Comparison of ENCODE assay signal across 1 cellular context in the genomic region with DNA sequence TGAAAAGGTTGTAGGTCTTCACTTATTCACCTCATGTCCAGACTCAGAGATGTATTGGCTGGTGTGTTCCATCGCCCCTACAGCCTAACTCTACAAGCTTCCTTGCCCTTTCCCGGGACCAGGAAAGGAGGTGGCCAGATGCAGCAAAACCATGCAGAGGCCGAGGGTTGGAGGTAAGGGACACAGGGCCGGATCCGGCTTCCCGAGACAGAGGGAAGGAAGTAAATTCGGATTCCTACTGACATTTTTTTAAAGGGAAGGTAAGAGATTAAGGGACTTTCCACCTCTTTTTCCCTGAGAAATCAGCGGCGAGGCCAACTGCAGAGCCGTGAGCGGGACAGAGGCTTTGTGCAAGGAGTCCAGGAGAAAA.
A peak's percentile ranks its signal among the peaks of the same experiment; 100 is the strongest.
TF ChIP-seq lines count a peak whose summit lies in the region.

No MANE protein-coding gene starts in this region.

TF ChIP-seq in K562, 482 proteins besides CTCF, POLR2A, EP300 and RAD21:
- TF ChIP-seq, protein P1, sequence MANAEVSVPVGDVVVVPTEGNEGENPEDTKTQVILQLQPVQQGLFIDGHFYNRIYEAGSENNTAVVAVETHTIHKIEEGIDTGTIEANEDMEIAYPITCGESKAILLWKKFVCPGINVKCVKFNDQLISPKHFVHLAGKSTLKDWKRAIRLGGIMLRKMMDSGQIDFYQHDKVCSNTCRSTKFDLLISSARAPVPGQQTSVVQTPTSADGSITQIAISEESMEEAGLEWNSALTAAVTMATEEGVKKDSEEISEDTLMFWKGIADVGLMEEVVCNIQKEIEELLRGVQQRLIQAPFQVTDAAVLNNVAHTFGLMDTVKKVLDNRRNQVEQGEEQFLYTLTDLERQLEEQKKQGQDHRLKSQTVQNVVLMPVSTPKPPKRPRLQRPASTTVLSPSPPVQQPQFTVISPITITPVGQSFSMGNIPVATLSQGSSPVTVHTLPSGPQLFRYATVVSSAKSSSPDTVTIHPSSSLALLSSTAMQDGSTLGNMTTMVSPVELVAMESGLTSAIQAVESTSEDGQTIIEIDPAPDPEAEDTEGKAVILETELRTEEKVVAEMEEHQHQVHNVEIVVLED (CRISPR knock-in tag; IDR thresholded peaks at IDR 0.05), result no peak
- TF ChIP-seq HOXB6 (CRISPR knock-in tag; IDR thresholded peaks at IDR 0.05; ENCODE audit: borderline replicate concordance) (no peak), FOXP4 (CRISPR knock-in tag; IDR thresholded peaks at IDR 0.05; ENCODE audit: borderline replicate concordance) (no peak), EZH2 (IDR thresholded peaks at IDR 0.05; ENCODE audit: borderline replicate concordance, low read depth, low read length) (0 out of 2 replicates have a peak, but pooled peaks have one; percentile 67)
TF ChIP-seq in K562: peak in this region for 1.
